6 cellular contexts compared by ENCODE assay signal in genomic region chr7:108517951-108518350, GRCh38.
"Had no signal": no experiment of that assay in that cellular context is flagged by ENCODE, and none has a peak within 500 bp of the region (broad histone marks: within the 10 kb centered on the region; RNA-seq: fewer than 3 reads in every experiment).

No MANE protein-coding gene starts in this region.

- H3K4me3 ChIP-seq: K562 had no signal

- ATAC-seq: K562 had no signal

- H3K9me3 Mint-ChIP-seq: IgD-negative memory B cell had no signal

- H3K4me3 Mint-ChIP-seq: IgD-negative memory B cell had no signal

- H3K27ac ChIP-seq: HL-60 had no signal

- H3K27me3 Mint-ChIP-seq: IgD-negative memory B cell had no signal

- H3K27ac Mint-ChIP-seq: IgD-negative memory B cell had no signal

- DNase-seq: IMR-90, KBM-7 had no signal

- FAIRE-seq: HTR-8/SVneo, K562 had no signal
